Comparison of ENCODE assay signal across 10 cellular contexts in the genomic region with DNA sequence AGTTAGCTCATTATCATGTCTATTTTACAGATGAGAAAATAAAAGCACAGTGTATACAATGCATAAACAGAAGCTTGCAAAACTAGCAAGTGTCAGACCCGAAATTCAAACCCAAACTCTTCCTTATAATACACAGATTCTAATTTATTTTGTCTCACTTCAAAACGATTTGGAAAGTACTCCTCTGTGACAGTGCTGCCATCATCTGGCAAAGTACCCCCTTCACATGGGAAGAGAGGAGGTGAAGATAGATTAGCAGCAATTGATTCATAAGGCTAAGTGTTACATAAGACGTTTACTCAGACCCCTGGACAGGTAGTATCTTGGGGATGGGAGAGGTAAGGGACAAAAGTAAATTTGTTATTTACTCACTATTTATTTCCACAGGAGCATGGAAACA.
DNase-seq lines count a peak whose midpoint lies in the region; ATAC-seq, FAIRE-seq and TF ChIP-seq lines count a peak whose summit lies in the region.
"Had no signal": no experiment of that assay in that cellular context is flagged by ENCODE, and none has a peak within 500 bp of the region (broad histone marks: within the 10 kb centered on the region; RNA-seq: fewer than 3 reads in every experiment).

No MANE protein-coding gene starts in this region.

- H4K20me1 ChIP-seq in astrocyte (ENCODE audit: insufficient read depth, low read length) (no peaks in the 10 kb centered on the region), HepG2 (ENCODE audit: insufficient read depth, low read length) (no peaks in the 10 kb centered on the region)

- DNase-seq in ELR (ENCODE audit: low read depth) (peak; percentile 0), astrocyte (ENCODE audit: low read depth) (no peak), HepG2 (ENCODE audit: low spot score) (no peak)
- DNase-seq in activated CD4-positive, alpha-beta T cell treated with anti-CD3 and anti-CD28 coated beads for 4 hours: no peak
- DNase-seq in activated T-helper 2 cell treated with anti-CD3 and anti-CD28 coated beads, Interferon-gamma antibody, Interleukin-2, Interleukin-4, amounts not matched to agents 10 μg/mL and 5 μg/mL and 100 μg/mL, durations not matched to agents 14 hours and 24 hours and 36 hours (ENCODE audit: low spot score): no peak
- no peak for DNase-seq in activated naive CD8-positive, alpha-beta T cell treated with anti-CD3 and anti-CD28 coated beads for 36 hours
- DNase-seq: stimulated activated CD4-positive, alpha-beta T cell treated with anti-CD3 and anti-CD28 coated beads, Interleukin-4, amount 100 ng/mL, for 1 hour had no signal

- H3K27me3 ChIP-seq in astrocyte (ENCODE audit: insufficient read depth, low read length): no peaks in the 10 kb centered on the region
- no peaks in the 10 kb centered on the region for H3K27me3 ChIP-seq in HepG2 (ENCODE audit: control insufficient read depth in 1 of 2, insufficient read depth in 2 of 2, low read length in 2 of 2)

- H3K4me1 Mint-ChIP-seq in astrocyte (ENCODE audit: low read depth, unreplicated experiment): peaks cover under 1% of the 10 kb centered on the region
- H3K4me1 Mint-ChIP-seq in activated T-helper 2 cell treated with anti-CD3 and anti-CD28 coated beads, Interferon-gamma antibody, Interleukin-2, Interleukin-4, amounts not matched to agents 10 μg/mL and 5 μg/mL and 100 μg/mL, durations not matched to agents 14 hours and 24 hours and 36 hours (ENCODE audit: low read depth): no peaks in the 10 kb centered on the region
- H3K4me1 Mint-ChIP-seq in activated naive CD8-positive, alpha-beta T cell treated with anti-CD3 and anti-CD28 coated beads for 36 hours: no peaks in the 10 kb centered on the region

- TF ChIP-seq EP300 in Ishikawa (IDR thresholded peaks at IDR 0.05; ENCODE audit: borderline replicate concordance) (no peak), HepG2 (IDR thresholded peaks at IDR 0.05; ENCODE audit: low read depth in 2 of 2, low read length in 2 of 2) (no peak), HepG2 (CRISPR knock-in tag; IDR thresholded peaks at IDR 0.05; ENCODE audit: borderline replicate concordance) (no peak)

- no peak overlapping the region for H3K4me2 ChIP-seq in astrocyte (ENCODE audit: low read length)
- H3K4me2 ChIP-seq in HepG2 (ENCODE audit: low read depth, low read length): no peak overlapping the region

- ATAC-seq in HepG2 (no peak), GM21529 (IDR thresholded peaks at IDR 0.05; ENCODE audit: unreplicated experiment) (no peak)

- H3K9ac ChIP-seq in astrocyte (ENCODE audit: low read length) (no peak overlapping the region), HepG2 (ENCODE audit: insufficient read depth, low read depth, low read length) (no peak overlapping the region)

- H3K9me3 ChIP-seq in astrocyte (ENCODE audit: insufficient read depth, low read depth, low read length) (no peaks in the 10 kb centered on the region), HepG2 (ENCODE audit: low read length) (peaks cover 77% of the 10 kb centered on the region)

- H3K79me2 ChIP-seq in astrocyte (ENCODE audit: insufficient read depth, low read length) (no peaks in the 10 kb centered on the region), HepG2 (ENCODE audit: insufficient read depth, low read length) (no peaks in the 10 kb centered on the region)

- no peak overlapping the region for H3K4me3 ChIP-seq in astrocyte (ENCODE audit: insufficient read depth, low read depth, low read length)
- H3K4me3 ChIP-seq in HepG2 (replicated peaks in 1 of 3; ENCODE audit: insufficient read depth in 1 of 3, low read depth in 2 of 3, low read length in 3 of 3): no peak overlapping the region

- TF ChIP-seq POLR2A in HepG2 (IDR thresholded peaks at IDR 0.05; ENCODE audit: insufficient read depth in 1 of 2, low read depth in 2 of 2, low read length in 2 of 2): no peak

- FAIRE-seq in astrocyte (lab: Jason Lieb, UNC) (no peak), HepG2 (lab: Jason Lieb, UNC) (no peak)

- TF ChIP-seq CTCF in astrocyte (IDR thresholded peaks at IDR 0.05; ENCODE audit: insufficient read depth, low read depth, low read length): peak; percentile 35
- TF ChIP-seq CTCF in HepG2 (CRISPR knock-in tag; IDR thresholded peaks at IDR 0.05): peak; percentile 51

- intact Hi-C loops in HepG2 (cut with micrococcal nuclease; ENCODE audit: unreplicated experiment): loop anchor here (2.0 kb wide), 1 partner anchor 419 kb away; no protein-coding TSS in a partner anchor
- intact Hi-C loops in activated T-helper 2 cell treated with anti-CD3 and anti-CD28 coated beads, Interferon-gamma antibody, Interleukin-2, Interleukin-4, amounts not matched to agents 10 μg/mL and 5 μg/mL and 100 μg/mL, durations not matched to agents 14 hours and 24 hours and 36 hours (cut with micrococcal nuclease): no loop called here

- no peak overlapping the region for H2AFZ ChIP-seq in astrocyte (ENCODE audit: low read depth, low read length)
- H2AFZ ChIP-seq in HepG2 (ENCODE audit: low read length): no peak overlapping the region

- POLR2A ChIA-PET in HepG2 (lab: Yijun Ruan, JAX): no interaction called here

- H3K36me3 ChIP-seq in astrocyte (ENCODE audit: insufficient read depth, low read length) (no peaks in the 10 kb centered on the region), HepG2 (replicated peaks in 1 of 2; ENCODE audit: control insufficient read depth in 1 of 2, insufficient read depth in 2 of 2, low read length in 2 of 2) (no peaks in the 10 kb centered on the region)

- peak; percentile 32; the same call in 1 of the 2 replicates for TF ChIP-seq RAD21 in Ishikawa (IDR thresholded peaks at IDR 0.05; ENCODE audit: low read depth)
- TF ChIP-seq RAD21 in HepG2 (CRISPR knock-in tag; IDR thresholded peaks at IDR 0.05): peak; percentile 39; the same call in 1 of the 2 replicates

- in situ Hi-C loops in HepG2 (cut with HindIII; ENCODE audit: extremely low pct_ligation_motif_present, low pct_unique_long_range_greater_than_20kb): no loop called here

- H3K9me3 Mint-ChIP-seq in astrocyte (ENCODE audit: unreplicated experiment): no peaks in the 10 kb centered on the region
- peaks cover 31% of the 10 kb centered on the region for H3K9me3 Mint-ChIP-seq in activated T-helper 2 cell treated with anti-CD3 and anti-CD28 coated beads, Interferon-gamma antibody, Interleukin-2, Interleukin-4, amounts not matched to agents 10 μg/mL and 5 μg/mL and 100 μg/mL, durations not matched to agents 14 hours and 24 hours and 36 hours
- peaks cover 2% of the 10 kb centered on the region for H3K9me3 Mint-ChIP-seq in activated naive CD8-positive, alpha-beta T cell treated with anti-CD3 and anti-CD28 coated beads for 36 hours

- WGBS in HepG2 (ENCODE audit: low lambda C conversion rate): 3% methylated on average over 3 of the region's 3 CpGs

- no peaks in the 10 kb centered on the region for H3K36me3 Mint-ChIP-seq in astrocyte (ENCODE audit: low read depth, unreplicated experiment)
- H3K36me3 Mint-ChIP-seq in activated T-helper 2 cell treated with anti-CD3 and anti-CD28 coated beads, Interferon-gamma antibody, Interleukin-2, Interleukin-4, amounts not matched to agents 10 μg/mL and 5 μg/mL and 100 μg/mL, durations not matched to agents 14 hours and 24 hours and 36 hours (ENCODE audit: low read depth): no peaks in the 10 kb centered on the region
- no peaks in the 10 kb centered on the region for H3K36me3 Mint-ChIP-seq in activated naive CD8-positive, alpha-beta T cell treated with anti-CD3 and anti-CD28 coated beads for 36 hours
- H3K36me3 Mint-ChIP-seq: brain had no signal

- H3K27me3 Mint-ChIP-seq in astrocyte (ENCODE audit: low read depth, unreplicated experiment): no peaks in the 10 kb centered on the region
- no peaks in the 10 kb centered on the region for H3K27me3 Mint-ChIP-seq in activated T-helper 2 cell treated with anti-CD3 and anti-CD28 coated beads, Interferon-gamma antibody, Interleukin-2, Interleukin-4, amounts not matched to agents 10 μg/mL and 5 μg/mL and 100 μg/mL, durations not matched to agents 14 hours and 24 hours and 36 hours (ENCODE audit: low read depth)
- no peaks in the 10 kb centered on the region for H3K27me3 Mint-ChIP-seq in activated naive CD8-positive, alpha-beta T cell treated with anti-CD3 and anti-CD28 coated beads for 36 hours
- H3K27me3 Mint-ChIP-seq: brain had no signal

- CTCF ChIA-PET in HepG2 (lab: Yijun Ruan, JAX; ENCODE audit: low intra/inter-chr PET ratio, low total read pairs): no interaction called here

- no TSS peak for BruUV-seq in HepG2 (replicated peaks; lab: Mats Ljungman, UMichigan)

- H3K4me3 Mint-ChIP-seq in astrocyte (ENCODE audit: unreplicated experiment): no peak overlapping the region
- no peak overlapping the region for H3K4me3 Mint-ChIP-seq in activated T-helper 2 cell treated with anti-CD3 and anti-CD28 coated beads, Interferon-gamma antibody, Interleukin-2, Interleukin-4, amounts not matched to agents 10 μg/mL and 5 μg/mL and 100 μg/mL, durations not matched to agents 14 hours and 24 hours and 36 hours (ENCODE audit: low read depth)
- H3K4me3 Mint-ChIP-seq in activated naive CD8-positive, alpha-beta T cell treated with anti-CD3 and anti-CD28 coated beads for 36 hours: no peak overlapping the region
- H3K4me3 Mint-ChIP-seq: brain had no signal

- H3K27ac Mint-ChIP-seq in astrocyte (ENCODE audit: unreplicated experiment): no peak overlapping the region
- H3K27ac Mint-ChIP-seq in activated T-helper 2 cell treated with anti-CD3 and anti-CD28 coated beads, Interferon-gamma antibody, Interleukin-2, Interleukin-4, amounts not matched to agents 10 μg/mL and 5 μg/mL and 100 μg/mL, durations not matched to agents 14 hours and 24 hours and 36 hours: no peak overlapping the region
- H3K27ac Mint-ChIP-seq in activated naive CD8-positive, alpha-beta T cell treated with anti-CD3 and anti-CD28 coated beads for 36 hours: no peak overlapping the region
- H3K27ac Mint-ChIP-seq: brain had no signal

- no peak overlapping the region for H3K27ac ChIP-seq in astrocyte (ENCODE audit: low read depth, low read length)
- no peak overlapping the region for H3K27ac ChIP-seq in HepG2 (ENCODE audit: extremely low read length, insufficient read depth, low read length)

- H3K4me1 ChIP-seq in astrocyte (ENCODE audit: insufficient read depth, low read length) (no peaks in the 10 kb centered on the region), HepG2 (ENCODE audit: insufficient read depth, low read length) (no peaks in the 10 kb centered on the region)

TF ChIP-seq in Ishikawa, 13 proteins besides CTCF, POLR2A, EP300 and RAD21 (continues in another document):
- TF ChIP-seq ZBTB7A (IDR thresholded peaks at IDR 0.05; ENCODE audit: low read depth) (no peak), FOXM1 (IDR thresholded peaks at IDR 0.05; ENCODE audit: borderline replicate concordance, low read depth) (no peak), TAF1 (IDR thresholded peaks at IDR 0.05; ENCODE audit: low read depth) (no peak), TEAD4 (IDR thresholded peaks at IDR 0.05) (no peak), NFIC (IDR thresholded peaks at IDR 0.05) (no peak)

TF ChIP-seq in HepG2, 621 proteins besides CTCF, POLR2A, EP300 and RAD21:
- TF ChIP-seq ZSCAN12 (CRISPR knock-in tag; IDR thresholded peaks at IDR 0.05) (no peak), SMC3 (IDR thresholded peaks at IDR 0.05; ENCODE audit: low read length) (peak; percentile 69), STAG1 (CRISPR knock-in tag; IDR thresholded peaks at IDR 0.05) (peak; percentile 68)
